Comparison of ENCODE assay signal across 8 cellular contexts in the genomic region with DNA sequence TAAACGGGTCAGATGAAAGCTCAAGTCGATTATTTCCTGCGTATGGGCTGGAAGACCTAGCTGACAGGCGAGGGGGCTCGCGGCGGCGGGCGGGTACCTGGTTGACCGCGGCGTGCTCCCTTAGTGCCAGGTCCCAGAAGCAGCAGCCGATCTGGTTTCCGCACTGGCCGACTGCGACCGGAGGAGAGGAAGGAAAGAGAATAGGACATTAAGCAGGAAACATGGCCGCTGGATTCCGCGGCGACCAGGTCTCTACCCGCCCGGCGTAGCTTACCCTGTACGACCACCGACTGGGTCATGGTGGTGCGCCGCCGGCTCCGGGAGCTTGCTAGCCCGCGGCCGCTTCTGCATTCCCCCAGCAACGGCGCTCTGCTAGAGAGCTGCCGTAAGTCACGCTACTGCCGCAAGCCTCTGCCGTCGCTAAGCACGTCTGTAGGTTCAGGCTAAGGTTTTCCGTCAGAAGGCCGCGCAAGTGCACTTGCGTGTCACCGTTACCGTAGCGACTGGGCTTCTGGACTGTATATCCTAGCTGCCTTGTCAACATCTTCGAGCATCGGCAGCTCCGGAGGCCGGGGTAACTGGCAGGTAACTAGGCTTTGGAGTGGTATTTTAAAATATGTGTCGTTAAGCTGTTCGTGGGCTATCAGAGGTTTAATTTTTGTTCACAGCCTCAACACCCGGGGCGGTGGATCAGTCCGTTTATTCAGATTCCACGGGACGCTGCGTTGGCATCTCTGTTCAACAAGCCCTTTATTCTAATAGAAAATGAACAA. TPM values are rescaled to one million over a fixed set of nuclear protein-coding genes. Genes with fewer than 3 reads are reported as not detected.
DNase-seq lines count a peak whose midpoint lies in the region; ATAC-seq and TF ChIP-seq lines count a peak whose summit lies in the region.

A gene with protein sequence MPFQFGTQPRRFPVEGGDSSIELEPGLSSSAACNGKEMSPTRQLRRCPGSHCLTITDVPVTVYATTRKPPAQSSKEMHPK (plus strand): TSS at position 456 of the 773 bp plus-strand sequence. CDS start 11,693 bp downstream, outside the sequence.
A gene with protein sequence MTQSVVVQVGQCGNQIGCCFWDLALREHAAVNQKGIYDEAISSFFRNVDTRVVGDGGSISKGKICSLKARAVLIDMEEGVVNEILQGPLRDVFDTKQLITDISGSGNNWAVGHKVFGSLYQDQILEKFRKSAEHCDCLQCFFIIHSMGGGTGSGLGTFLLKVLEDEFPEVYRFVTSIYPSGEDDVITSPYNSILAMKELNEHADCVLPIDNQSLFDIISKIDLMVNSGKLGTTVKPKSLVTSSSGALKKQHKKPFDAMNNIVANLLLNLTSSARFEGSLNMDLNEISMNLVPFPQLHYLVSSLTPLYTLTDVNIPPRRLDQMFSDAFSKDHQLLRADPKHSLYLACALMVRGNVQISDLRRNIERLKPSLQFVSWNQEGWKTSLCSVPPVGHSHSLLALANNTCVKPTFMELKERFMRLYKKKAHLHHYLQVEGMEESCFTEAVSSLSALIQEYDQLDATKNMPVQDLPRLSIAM (minus strand): TSS at position 347 of the 773 bp plus-strand sequence. CDS start 48 bp downstream, at position 299.

- TF ChIP-seq CTCF in GM12875 (IDR thresholded peaks at IDR 0.05; ENCODE audit: borderline replicate concordance, insufficient read depth, low read depth, low read length): no peak
- TF ChIP-seq CTCF in left ventricle myocardium inferior (IDR thresholded peaks at IDR 0.05; ENCODE audit: borderline replicate concordance): peak; percentile 27
- TF ChIP-seq CTCF in progenitor cell of endocrine pancreas (IDR thresholded peaks at IDR 0.05; ENCODE audit: unreplicated experiment): peak; percentile 19

- no peaks in the 10 kb centered on the region for H3K9me3 ChIP-seq in left ventricle myocardium inferior (replicated peaks)

- peak within 1 kb of the TSS; percentile 93 for H3K27ac ChIP-seq in left ventricle myocardium inferior (replicated peaks)

- H3K4me3 ChIP-seq in GM12875 (ENCODE audit: low read depth, low read length) (peak within 1 kb of the TSS; percentile 55), left ventricle myocardium inferior (peak within 1 kb of the TSS; percentile 85)

- H3K36me3 Mint-ChIP-seq in progenitor cell of endocrine pancreas (ENCODE audit: insufficient read depth): no peaks in the 10 kb centered on the region

- peaks cover 2% of the 10 kb centered on the region for H3K4me1 Mint-ChIP-seq in progenitor cell of endocrine pancreas (ENCODE audit: low read depth)

- intact Hi-C loops in left ventricle myocardium inferior (cut with micrococcal nuclease): no loop called here

- DNase-seq in NCI-H1417 treated with DMSO at 0.1 percent for 48 hours (lab: John Stamatoyannopoulos, UW) (peak; percentile 45), SW 1271 (lab: John Stamatoyannopoulos, UW) (peak; percentile 90 to 95), amniotic epithelial cell (ENCODE audit: low read depth) (peak; percentile 98), left ventricle myocardium inferior (peak; percentile 90), progenitor cell of endocrine pancreas (ENCODE audit: low spot score, unreplicated experiment) (peak; percentile 77), ureter (ENCODE audit: low spot score) (peak; percentile 88)

- no peaks in the 10 kb centered on the region for H3K27me3 ChIP-seq in left ventricle myocardium inferior (ENCODE audit: low read depth)

- peaks cover 51% of the 10 kb centered on the region for H3K4me1 ChIP-seq in left ventricle myocardium inferior

- peak; percentile 99 for ATAC-seq in HG02763 (IDR thresholded peaks at IDR 0.05; ENCODE audit: unreplicated experiment)

- H3K9me3 Mint-ChIP-seq in progenitor cell of endocrine pancreas (ENCODE audit: low read depth): no peaks in the 10 kb centered on the region

- H3K36me3 ChIP-seq in left ventricle myocardium inferior: peaks cover 29% of the 10 kb centered on the region

- H3K4me3 Mint-ChIP-seq in progenitor cell of endocrine pancreas (ENCODE audit: low read depth): no peak within 1 kb of the TSS

- H3K27ac Mint-ChIP-seq in progenitor cell of endocrine pancreas: no peak within 1 kb of the TSS

- H3K27me3 Mint-ChIP-seq in progenitor cell of endocrine pancreas: no peaks in the 10 kb centered on the region

RNA-seq across cellular contexts. Expression of the first gene that starts in this region (rescaled TPM):
- total RNA-seq in left ventricle myocardium inferior (69.5 TPM), progenitor cell of endocrine pancreas (22.1 and 27.1 TPM in 2 replicates), ureter (17.8 TPM)

RNA-seq across cellular contexts. Expression of the second gene that starts in this region (rescaled TPM):
- total RNA-seq in left ventricle myocardium inferior (28.5 TPM), progenitor cell of endocrine pancreas (25.2 and 25.8 TPM in 2 replicates), ureter (40.5 TPM)

Comparison
In these comparisons a context has a peak if more than half of its experiments do, and no peak if none do; other contexts are left out.
1. Peak in every context shown above with its lines: DNase-seq, ATAC-seq, H3K4me3 ChIP-seq and H3K27ac ChIP-seq.
2. DNase-seq: peak in every context shown above with its lines; median percentile 98 in amniotic epithelial cell; 92 in SW 1271; 90 in left ventricle myocardium inferior; 88 in ureter; 77 in progenitor cell of endocrine pancreas; 45 in NCI-H1417 treated with DMSO at 0.1 percent for 48 hours.